In genomic region chr12:3752741-3753486, GRCh38 we compare ENCODE assay signal across 1 cellular context.
A peak's percentile ranks its signal among the peaks of the same experiment; 100 is the strongest.
TF ChIP-seq lines count a peak whose summit lies in the region.

Gene CRACR2A (minus strand): TSS chr12:3753109. CDS start chr12:3696999, 56,110 bp downstream.

TF ChIP-seq in WTC11, 78 proteins besides CTCF, POLR2A, EP300 and RAD21 (continued from another document and continues in another):
- no peak; the same call in 1 of the 2 replicates for TF ChIP-seq ARID4B (CRISPR knock-in tag; IDR thresholded peaks at IDR 0.05; ENCODE audit: borderline replicate concordance)
- TF ChIP-seq FOXP4 (CRISPR knock-in tag; IDR thresholded peaks at IDR 0.05): 0 out of 2 replicates have a peak, but pooled peaks have one; percentile 35
- TF ChIP-seq NFE2L1 (CRISPR knock-in tag; IDR thresholded peaks at IDR 0.05): no peak
- peak; percentile 27; the same call in 1 of the 2 replicates for TF ChIP-seq IRF1 (CRISPR knock-in tag; IDR thresholded peaks at IDR 0.05)
- TF ChIP-seq ELF4 (CRISPR knock-in tag; IDR thresholded peaks at IDR 0.05; ENCODE audit: low read depth): peak; percentile 52; the same call in 1 of the 2 replicates
- TF ChIP-seq NR2C2 (CRISPR knock-in tag; IDR thresholded peaks at IDR 0.05): no peak
- no peak for TF ChIP-seq ZNF671 (CRISPR knock-in tag; IDR thresholded peaks at IDR 0.05)
- no peak for TF ChIP-seq GRHL2 (CRISPR knock-in tag; IDR thresholded peaks at IDR 0.05; ENCODE audit: insufficient replicate concordance, severe bottlenecking)
- no peak for TF ChIP-seq ESRRA (CRISPR knock-in tag; IDR thresholded peaks at IDR 0.05; ENCODE audit: borderline replicate concordance)
- TF ChIP-seq TEAD1 (CRISPR knock-in tag; IDR thresholded peaks at IDR 0.05): no peak
- peak; percentile 75; the same call in 1 of the 2 replicates for TF ChIP-seq MAX (CRISPR knock-in tag; IDR thresholded peaks at IDR 0.05)
- TF ChIP-seq CBFB (CRISPR knock-in tag; IDR thresholded peaks at IDR 0.05; ENCODE audit: low read depth): no peak
- TF ChIP-seq USF2 (CRISPR knock-in tag; IDR thresholded peaks at IDR 0.05): no peak
- TF ChIP-seq SP1 (CRISPR knock-in tag; conservative IDR thresholded peaks at IDR 0.05): peak; percentile 45; the same call in 1 of the 2 replicates
- TF ChIP-seq EMX1 (CRISPR knock-in tag; IDR thresholded peaks at IDR 0.05): no peak
- no peak for TF ChIP-seq NFYB (CRISPR knock-in tag; conservative IDR thresholded peaks at IDR 0.05; ENCODE audit: low read depth)
- no peak for TF ChIP-seq ATF1 (CRISPR knock-in tag; IDR thresholded peaks at IDR 0.05)
- no peak for TF ChIP-seq ZNF416 (CRISPR knock-in tag; IDR thresholded peaks at IDR 0.05)
- TF ChIP-seq FOXJ3 (CRISPR knock-in tag; IDR thresholded peaks at IDR 0.05; ENCODE audit: borderline replicate concordance): no peak
- TF ChIP-seq TEAD4 (CRISPR knock-in tag; IDR thresholded peaks at IDR 0.05): no peak
- no peak for TF ChIP-seq AFF4 (CRISPR knock-in tag; IDR thresholded peaks at IDR 0.05; ENCODE audit: borderline replicate concordance)
- no peak for TF ChIP-seq AR (CRISPR knock-in tag; IDR thresholded peaks at IDR 0.05)
- TF ChIP-seq ERG (CRISPR knock-in tag; IDR thresholded peaks at IDR 0.05): no peak
- TF ChIP-seq ZBTB43 (CRISPR knock-in tag; IDR thresholded peaks at IDR 0.05): peak; percentile 14; the same call in 1 of the 2 replicates
- no peak for TF ChIP-seq SMAD3 (CRISPR knock-in tag; IDR thresholded peaks at IDR 0.05; ENCODE audit: borderline replicate concordance)
- peak; percentile 99 for TF ChIP-seq HMGXB4 (CRISPR knock-in tag; IDR thresholded peaks at IDR 0.05)
- TF ChIP-seq GTF2I (CRISPR knock-in tag; conservative IDR thresholded peaks at IDR 0.05): no peak
- TF ChIP-seq HMGA2 (CRISPR knock-in tag; IDR thresholded peaks at IDR 0.05): no peak
- TF ChIP-seq JUN (CRISPR knock-in tag; IDR thresholded peaks at IDR 0.05): no peak
- TF ChIP-seq E2F4 (CRISPR knock-in tag; IDR thresholded peaks at IDR 0.05; ENCODE audit: borderline replicate concordance, low read depth): 0 out of 2 replicates have a peak, but pooled peaks have one; percentile 27
- TF ChIP-seq ZNF317 (CRISPR knock-in tag; IDR thresholded peaks at IDR 0.05; ENCODE audit: borderline replicate concordance, low read depth): no peak; the same call in 1 of the 2 replicates
- no peak for TF ChIP-seq NFATC4 (CRISPR knock-in tag; IDR thresholded peaks at IDR 0.05)
- TF ChIP-seq TP53 (CRISPR knock-in tag; IDR thresholded peaks at IDR 0.05): no peak
- TF ChIP-seq ZNF219 (CRISPR knock-in tag; IDR thresholded peaks at IDR 0.05; ENCODE audit: borderline replicate concordance): no peak
- no peak for TF ChIP-seq ZNF121 (CRISPR knock-in tag; IDR thresholded peaks at IDR 0.05)
- peak; percentile 82 for TF ChIP-seq E2F5 (CRISPR knock-in tag; IDR thresholded peaks at IDR 0.05)
